ENCODE assay signal across 16 cellular contexts in the genomic region with DNA sequence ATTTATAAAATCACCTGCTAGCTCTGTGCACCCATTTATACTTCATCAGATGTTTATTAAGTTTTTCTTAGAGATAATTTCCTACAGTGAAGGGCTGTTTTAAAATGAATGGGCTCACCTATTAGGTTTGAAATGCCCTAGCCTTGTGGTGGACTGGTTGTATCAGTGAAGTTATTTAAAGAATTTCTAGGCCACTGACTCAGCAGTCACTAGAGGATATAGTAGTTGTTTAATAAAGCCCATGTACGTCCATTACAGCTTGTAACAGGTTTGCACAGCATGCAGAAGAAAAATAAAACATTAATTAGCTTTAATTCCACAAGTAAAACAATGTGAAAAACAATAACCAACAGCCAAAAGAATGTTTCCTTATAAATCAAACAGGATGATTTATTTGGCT.
DNase-seq lines count a peak whose midpoint lies in the region; ATAC-seq and TF ChIP-seq lines count a peak whose summit lies in the region.
"Had no signal": no experiment of that assay in that cellular context is flagged by ENCODE, and none has a peak within 500 bp of the region (broad histone marks: within the 10 kb centered on the region; RNA-seq: fewer than 3 reads in every experiment).

No MANE protein-coding gene starts in this region.

- no peaks in the 10 kb centered on the region for H3K9me2 ChIP-seq in PC-3 (replicated peaks; ENCODE audit: low read length)

- H3K9me3 Mint-ChIP-seq in Caco-2 (ENCODE audit: unreplicated experiment) = no peaks in the 10 kb centered on the region
- H3K9me3 Mint-ChIP-seq: CD4-positive, alpha-beta T cell had no signal

- H3K27me3 ChIP-seq in mesendoderm (ENCODE audit: insufficient read depth, low read length, poor library complexity) (no peaks in the 10 kb centered on the region), PC-3 (ENCODE audit: low read length) (no peaks in the 10 kb centered on the region), Caco-2 (replicated peaks; ENCODE audit: control insufficient read depth, insufficient read depth, low read length) (no peaks in the 10 kb centered on the region)

- no CpG with 5 or more reads among the region's 1 CpG for WGBS in mesendoderm (ENCODE audit: extremely low coverage, insufficient coverage, low lambda C conversion rate)

- BruUV-seq in PC-3 (replicated peaks; lab: Mats Ljungman, UMichigan) (no TSS peak), Caco-2 (replicated peaks; lab: Mats Ljungman, UMichigan) (no TSS peak)

- no peaks in the 10 kb centered on the region for H3K79me1 ChIP-seq in mesendoderm (ENCODE audit: low read length)

- no peak overlapping the region for H2BK5ac ChIP-seq in mesendoderm (ENCODE audit: low read length)

- H3F3A ChIP-seq in PC-3 (ENCODE audit: low read length, unreplicated experiment) = no peaks in the 10 kb centered on the region

- no peak overlapping the region for H2AFZ ChIP-seq in PC-3 (ENCODE audit: low read length)

- no peaks in the 10 kb centered on the region for H3K4me1 Mint-ChIP-seq in Caco-2 (ENCODE audit: low read depth, unreplicated experiment)
- H3K4me1 Mint-ChIP-seq: B cell, IgD-negative memory B cell had no signal

- no peak overlapping the region for H2BK120ac ChIP-seq in mesendoderm (ENCODE audit: low read depth, low read length)

- no peaks in the 10 kb centered on the region for H4K20me1 ChIP-seq in PC-3 (ENCODE audit: low read length)

- H3K27ac ChIP-seq in mesendoderm (ENCODE audit: low read depth, low read length) = no peak overlapping the region
- no peak overlapping the region for H3K27ac ChIP-seq in PC-3 (ENCODE audit: low read length)

- no peaks in the 10 kb centered on the region for H3K36me3 ChIP-seq in mesendoderm (ENCODE audit: control insufficient read depth, insufficient read depth, low read length)
- no peaks in the 10 kb centered on the region for H3K36me3 ChIP-seq in PC-3 (ENCODE audit: low read depth, low read length)
- H3K36me3 ChIP-seq in Caco-2 (ENCODE audit: control insufficient read depth, insufficient read depth, low read length) = no peaks in the 10 kb centered on the region

- ATAC-seq in PC-3 = no peak
- ATAC-seq: HCT116 had no signal

- no peaks in the 10 kb centered on the region for H3K36me3 Mint-ChIP-seq in Caco-2 (ENCODE audit: insufficient read depth, unreplicated experiment)

- intact Hi-C loops in PC-3 (cut with micrococcal nuclease) = no loop called here
- intact Hi-C loops in Caco-2 (cut with micrococcal nuclease; ENCODE audit: unreplicated experiment) = no loop called here

- H3K18ac ChIP-seq in mesendoderm (ENCODE audit: low read length) = no peak overlapping the region

- H3K56ac ChIP-seq in mesendoderm (ENCODE audit: low read length) = no peak overlapping the region

- no peak overlapping the region for H3K4me2 ChIP-seq in mesendoderm (ENCODE audit: low read length)
- H3K4me2 ChIP-seq in PC-3 (ENCODE audit: low read length) = no peak overlapping the region

- H3K9me3 ChIP-seq in PC-3 (ENCODE audit: low read length) (no peaks in the 10 kb centered on the region), Caco-2 (no peaks in the 10 kb centered on the region)

- H3K4me3 ChIP-seq in fibroblast of pulmonary artery (replicated peaks; ENCODE audit: low read depth, low read length) = no peak overlapping the region
- no peak overlapping the region for H3K4me3 ChIP-seq in mesendoderm (ENCODE audit: low read length)
- H3K4me3 ChIP-seq in PC-3 (ENCODE audit: low read length) = no peak overlapping the region
- no peak overlapping the region for H3K4me3 ChIP-seq in Caco-2 (ENCODE audit: low read depth, low read length)

- H2AK5ac ChIP-seq in mesendoderm (ENCODE audit: low read length) = no peak overlapping the region

- H3K79me2 ChIP-seq in mesendoderm (ENCODE audit: control insufficient read depth, insufficient read depth, low read length) (no peaks in the 10 kb centered on the region), PC-3 (ENCODE audit: low read length) (no peaks in the 10 kb centered on the region)

- CTCF ChIA-PET in PC-3 (lab: Charles Lee) = no interaction called here
- CTCF ChIA-PET in Caco-2 (lab: Charles Lee) = interaction anchor here (0.5 kb wide), 1 partner anchor 18 kb away, joined by 7 read pairs; no protein-coding TSS in a partner anchor

- no peak overlapping the region for H3K27ac Mint-ChIP-seq in Caco-2 (ENCODE audit: unreplicated experiment)
- H3K27ac Mint-ChIP-seq: B cell; CD4-positive, alpha-beta T cell; IgD-negative memory B cell had no signal

- H2BK15ac ChIP-seq in mesendoderm (replicated peaks; ENCODE audit: low read depth) = no peak overlapping the region

- no peak overlapping the region for H3K23ac ChIP-seq in mesendoderm (ENCODE audit: low read length)

- H3K4me1 ChIP-seq in mesendoderm (ENCODE audit: control insufficient read depth, low read depth, low read length) = no peaks in the 10 kb centered on the region
- no peaks in the 10 kb centered on the region for H3K4me1 ChIP-seq in PC-3 (ENCODE audit: insufficient read depth, low read length)
- H3K4me1 ChIP-seq in Caco-2 = peaks cover 12% of the 10 kb centered on the region; the same call in 1 of the 2 replicates

- H3K4me3 Mint-ChIP-seq in Caco-2 (ENCODE audit: unreplicated experiment) = no peak overlapping the region
- H3K4me3 Mint-ChIP-seq: B cell; CD4-positive, alpha-beta T cell; IgD-negative memory B cell had no signal

- H3K9ac ChIP-seq in mesendoderm (ENCODE audit: low read length) (no peak overlapping the region), PC-3 (ENCODE audit: low read length) (no peak overlapping the region)

- TF ChIP-seq CTCF in fibroblast of pulmonary artery (IDR thresholded peaks at IDR 0.05; ENCODE audit: low read length, missing control alignments) = no peak
- TF ChIP-seq CTCF in PC-3 (conservative IDR thresholded peaks at IDR 0.05; ENCODE audit: low read depth, low read length) = no peak
- TF ChIP-seq CTCF in Caco-2 (IDR thresholded peaks at IDR 0.05; ENCODE audit: insufficient read depth in 1 of 2, low read depth in 1 of 2, low read length in 1 of 2, severe bottlenecking in 1 of 2, unreplicated experiment in 1 of 2) = no peak

- POLR2A ChIA-PET in PC-3 (lab: Charles Lee; ENCODE audit: unreplicated experiment) = no interaction called here
- POLR2A ChIA-PET in Caco-2 (lab: Charles Lee) = no interaction called here

- peak; percentile 3 for DNase-seq in EL
- peak; percentile 6 for DNase-seq in LHCN-M2 (ENCODE audit: low read depth)
- peak; percentile 7 for DNase-seq in fibroblast of pulmonary artery (ENCODE audit: low read depth)
- peak; percentile 23 for DNase-seq in mesendoderm
- no peak for DNase-seq in GOT3 (lab: John Stamatoyannopoulos, UW)
- no peak for DNase-seq in PC-3
- no peak for DNase-seq in Caco-2
- no peak for DNase-seq in KG1 (lab: John Stamatoyannopoulos, UW)
- DNase-seq: ACHN; C1 segment of cervical spinal cord; CD4-positive, alpha-beta T cell; DMS79; GDM1 had no signal

- H3K4ac ChIP-seq in mesendoderm (ENCODE audit: low read depth, low read length) = no peak overlapping the region

- H3K27me3 Mint-ChIP-seq in Caco-2 (ENCODE audit: insufficient read depth, unreplicated experiment) = no peaks in the 10 kb centered on the region
- H3K27me3 Mint-ChIP-seq: B cell; CD4-positive, alpha-beta T cell; IgD-negative memory B cell had no signal

- no peak overlapping the region for H4K5ac ChIP-seq in mesendoderm (ENCODE audit: low read length)

- no peak overlapping the region for H4K8ac ChIP-seq in mesendoderm (ENCODE audit: low read depth, low read length)

Comparison
In these comparisons a context has a peak if more than half of its experiments do, and no peak if none do; other contexts are left out.
1. DNase-seq: peak in EL (single experiment), LHCN-M2 (single experiment), fibroblast of pulmonary artery (single experiment) and mesendoderm (single experiment); none in GOT3 (single experiment), PC-3 (single experiment), Caco-2 (0 of 2) and KG1 (single experiment).